Comparison of ENCODE assay signal across 7 cellular contexts in genomic region chr1:202466340-202466739, GRCh38.
A peak's percentile ranks its signal among the peaks of the same experiment; 100 is the strongest.
DNase-seq lines count a peak whose midpoint lies in the region; ATAC-seq and TF ChIP-seq lines count a peak whose summit lies in the region.
"Not testable (repeated sequence)": the region's sequence is repeated elsewhere in the genome, so short reads cannot be mapped to it uniquely, and the experiment has no call there.

No MANE protein-coding gene starts in this region.

- H3K4me3 Mint-ChIP-seq in Calu3 (ENCODE audit: low read depth, unreplicated experiment): peak overlapping the region; percentile 32
- not testable (repeated sequence) for H3K4me3 Mint-ChIP-seq in WTC11; endothelial cell (ENCODE audit: unreplicated experiment)

- not testable (repeated sequence) for H3K36me3 Mint-ChIP-seq in Calu3 (ENCODE audit: insufficient read depth, unreplicated experiment); WTC11; endothelial cell (ENCODE audit: low read depth, unreplicated experiment)

- H3K79me1 ChIP-seq in mesendoderm (ENCODE audit: low read length): not testable (repeated sequence)

- H3K4me3 ChIP-seq in left ventricle myocardium inferior: peak overlapping the region; percentile 69
- H3K4me3 ChIP-seq in mesendoderm (ENCODE audit: low read length); psoas muscle: not testable (repeated sequence)

- DNase-seq in Calu3; WTC11 (ENCODE audit: low spot score); endothelial cell (ENCODE audit: low spot score); left ventricle myocardium inferior; psoas muscle: not testable (repeated sequence)
- DNase-seq in M059J (ENCODE audit: low read depth) (peak; percentile 6), mesendoderm (peak; percentile 20)

- peak overlapping the region; percentile 88 for H3K27ac ChIP-seq in left ventricle myocardium inferior (replicated peaks)
- H3K27ac ChIP-seq in mesendoderm (ENCODE audit: low read depth, low read length): not testable (repeated sequence)
- H3K27ac ChIP-seq in psoas muscle: peak overlapping the region; percentile 56

- H3K9me3 ChIP-seq in left ventricle myocardium inferior (replicated peaks); psoas muscle: not testable (repeated sequence)

- not testable (repeated sequence) for H4K5ac ChIP-seq in mesendoderm (ENCODE audit: low read length)

- H4K8ac ChIP-seq in mesendoderm (ENCODE audit: low read depth, low read length): not testable (repeated sequence)

- not testable (repeated sequence) for H3K27me3 ChIP-seq in left ventricle myocardium inferior (ENCODE audit: low read depth); mesendoderm (ENCODE audit: insufficient read depth, low read length, poor library complexity); psoas muscle (ENCODE audit: insufficient read depth in 3 of 3, low read length in 2 of 3)

- not testable (repeated sequence) for H3K23ac ChIP-seq in mesendoderm (ENCODE audit: low read length)

- H3K9me3 Mint-ChIP-seq in Calu3 (ENCODE audit: low read depth, unreplicated experiment); WTC11; endothelial cell (ENCODE audit: unreplicated experiment): not testable (repeated sequence)

- not testable (repeated sequence) for H3K4me2 ChIP-seq in mesendoderm (ENCODE audit: low read length)

- not testable (repeated sequence) for H3K36me3 ChIP-seq in left ventricle myocardium inferior; mesendoderm (ENCODE audit: control insufficient read depth, insufficient read depth, low read length); psoas muscle (ENCODE audit: insufficient read depth in 1 of 2, low read depth in 1 of 2)

- TF ChIP-seq CTCF in Calu3 (IDR thresholded peaks at IDR 0.05; ENCODE audit: unreplicated experiment); WTC11 (IDR thresholded peaks at IDR 0.05); endothelial cell (IDR thresholded peaks at IDR 0.05; ENCODE audit: unreplicated experiment); left ventricle myocardium inferior (IDR thresholded peaks at IDR 0.05; ENCODE audit: borderline replicate concordance); psoas muscle (IDR thresholded peaks at IDR 0.05): not testable (repeated sequence)

- ATAC-seq in WTC11: peak; percentile 41; the same call in 1 of the 2 replicates
- ATAC-seq in psoas muscle: not testable (repeated sequence)

- H2BK15ac ChIP-seq in mesendoderm (replicated peaks; ENCODE audit: low read depth): not testable (repeated sequence)

- CTCF ChIA-PET in Calu3 (lab: Charles Lee) (interaction anchor here (0.6 to 1.3 kb wide), 7 partner anchors 10 to 320 kb away, joined by 3 to 6 read pairs (median 3); no protein-coding TSS in a partner anchor), WTC11 (lab: Charles Lee) (interaction anchor here (1.0 kb wide), 1 partner anchor 253 kb away, joined by 3 read pairs; no protein-coding TSS in a partner anchor)

- peaks cover 62% of the 10 kb centered on the region for H3K4me1 Mint-ChIP-seq in Calu3 (ENCODE audit: low read depth, unreplicated experiment)
- peaks cover 29% of the 10 kb centered on the region for H3K4me1 Mint-ChIP-seq in WTC11
- H3K4me1 Mint-ChIP-seq in endothelial cell (ENCODE audit: unreplicated experiment): peaks cover 22% of the 10 kb centered on the region

- H3K27me3 Mint-ChIP-seq in Calu3 (ENCODE audit: unreplicated experiment); WTC11 (ENCODE audit: low read depth); endothelial cell (ENCODE audit: unreplicated experiment): not testable (repeated sequence)

- H2BK120ac ChIP-seq in mesendoderm (ENCODE audit: low read depth, low read length): not testable (repeated sequence)

- H3K4me1 ChIP-seq in left ventricle myocardium inferior (peaks cover 26% of the 10 kb centered on the region), psoas muscle (peaks cover 58% of the 10 kb centered on the region)
- H3K4me1 ChIP-seq in mesendoderm (ENCODE audit: control insufficient read depth, low read depth, low read length): not testable (repeated sequence)

- not testable (repeated sequence) for H2BK5ac ChIP-seq in mesendoderm (ENCODE audit: low read length)

- not testable (repeated sequence) for H2AK5ac ChIP-seq in mesendoderm (ENCODE audit: low read length)

- H3K56ac ChIP-seq in mesendoderm (ENCODE audit: low read length): not testable (repeated sequence)

- H3K27ac Mint-ChIP-seq in Calu3 (ENCODE audit: unreplicated experiment) (peak overlapping the region; percentile 38), WTC11 (peak overlapping the region; percentile 64), endothelial cell (ENCODE audit: unreplicated experiment) (peak overlapping the region; percentile 68)

- BruUV-seq in Calu3 (replicated peaks; lab: Mats Ljungman, UMichigan): not testable (repeated sequence)

- intact Hi-C loops in Calu3 (cut with micrococcal nuclease; ENCODE audit: unreplicated experiment): loop anchor here (10.0 kb wide), 1 partner anchor 108 kb away; no protein-coding TSS in a partner anchor
- intact Hi-C loops in left ventricle myocardium inferior (cut with micrococcal nuclease): not testable (repeated sequence)
- intact Hi-C loops in psoas muscle (cut with DNase I): loop anchor here in 1 of 2 donors (5.0 kb wide), 1 partner anchor 251 kb away; no protein-coding TSS in a partner anchor

- H3K18ac ChIP-seq in mesendoderm (ENCODE audit: low read length): not testable (repeated sequence)

- H3K4ac ChIP-seq in mesendoderm (ENCODE audit: low read depth, low read length): not testable (repeated sequence)

- not testable (repeated sequence) for H3K79me2 ChIP-seq in mesendoderm (ENCODE audit: control insufficient read depth, insufficient read depth, low read length)

- not testable (repeated sequence) for H3K9ac ChIP-seq in mesendoderm (ENCODE audit: low read length)

- POLR2A ChIA-PET in WTC11 (lab: Charles Lee): not testable (repeated sequence)
